ENCODE assay signal across 14 cellular contexts in the genomic region with DNA sequence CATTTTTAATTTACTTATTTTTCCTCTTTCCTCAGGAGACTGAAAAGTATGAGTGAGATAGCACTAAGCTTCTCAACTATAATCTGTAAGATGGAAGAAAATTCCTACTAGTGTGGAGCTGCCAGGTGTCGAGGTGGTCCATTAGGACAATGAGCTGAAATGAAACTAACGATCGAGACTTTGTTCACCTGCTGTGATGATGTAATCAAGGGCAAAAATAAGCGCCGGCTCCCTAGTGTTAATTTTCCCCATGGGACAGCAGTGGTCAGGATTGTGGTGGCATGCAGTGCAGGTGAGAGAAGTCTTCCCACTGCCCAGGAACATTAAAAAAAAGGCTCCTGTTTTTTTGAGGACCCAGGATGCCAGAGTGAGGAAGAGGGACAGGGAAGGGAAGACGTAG.
"Had no signal": no experiment of that assay in that cellular context is flagged by ENCODE, and none has a peak within 500 bp of the region (broad histone marks: within the 10 kb centered on the region; RNA-seq: fewer than 3 reads in every experiment).

No MANE protein-coding gene starts in this region.

- ATAC-seq: left cardiac atrium; mucosa of descending colon; naive thymus-derived CD4-positive, alpha-beta T cell; sciatic nerve; upper lobe of right lung had no signal

- H3K27ac ChIP-seq: epithelial cell of prostate, ovary, spleen, upper lobe of right lung had no signal

- H3K4me3 ChIP-seq: mucosa of descending colon, ovary, spleen, upper lobe of right lung had no signal

- H3K9me3 ChIP-seq: mucosa of descending colon, ovary, spleen, upper lobe of right lung had no signal

- DNase-seq: activated CD4-positive, alpha-beta T cell treated with anti-CD3 and anti-CD28 coated beads for 1 hour; activated CD4-positive, alpha-beta T cell treated with anti-CD3 and anti-CD28 coated beads, Interleukin-2, amount 50 U/mL, for 4 hours; activated naive CD4-positive, alpha-beta T cell treated with anti-CD3 and anti-CD28 coated beads, Interleukin-2, amount 10 ng/mL, durations not matched to agents 7 days and 5 days; effector memory CD4-positive, alpha-beta T cell; head of caudate nucleus; left cardiac atrium; mucosa of descending colon; naive thymus-derived CD4-positive, alpha-beta T cell; ovary; spleen; T1000; upper lobe of right lung had no signal

- H3K4me1 ChIP-seq: spleen, upper lobe of right lung had no signal

- H3K27me3 ChIP-seq: ovary, spleen, upper lobe of right lung had no signal

- H3K36me3 ChIP-seq: ovary, spleen, upper lobe of right lung had no signal
